ENCODE assay signal across 15 cellular contexts in the genomic region with DNA sequence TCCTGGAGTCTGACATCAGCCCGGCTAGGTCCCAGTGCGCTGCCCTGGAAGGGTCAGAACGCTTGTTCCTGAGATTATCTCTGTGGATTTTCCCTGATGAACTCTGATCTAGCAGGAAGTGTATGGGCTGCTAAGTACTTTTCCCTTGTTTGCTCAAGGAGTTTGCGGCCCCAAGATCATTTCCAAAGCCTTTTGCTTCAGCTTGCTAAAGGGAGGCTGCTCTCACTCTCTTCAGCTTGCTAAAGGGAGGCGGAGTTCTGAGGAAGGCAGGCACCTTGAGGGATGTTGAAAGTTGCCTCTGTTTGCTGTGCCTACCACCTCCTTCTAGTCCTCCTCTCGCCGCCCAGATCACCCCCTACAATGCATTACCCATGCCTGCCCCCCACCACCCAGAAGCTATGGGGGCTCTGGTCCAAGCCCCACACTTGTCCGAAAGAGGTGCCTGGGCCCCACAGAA. TPM values are rescaled to one million over a fixed set of nuclear protein-coding genes. Genes with fewer than 3 reads are reported as not detected.
"Had no signal": no experiment of that assay in that cellular context is flagged by ENCODE, and none has a peak within 500 bp of the region (broad histone marks: within the 10 kb centered on the region; RNA-seq: fewer than 3 reads in every experiment).

No MANE protein-coding gene starts in this region.

RNA-seq across cellular contexts. Expression of gene NPY4R2, which starts 18.3 kb away (rescaled TPM):
- total RNA-seq: breast epithelium; cardiac septum; dermis blood vessel endothelial cell; esophagus mucosa; fibroblast of lung; foreskin keratinocyte; heart left ventricle; left ventricle myocardium inferior; mononuclear cell; naive thymus-derived CD4-positive, alpha-beta T cell; osteoblast; psoas muscle; thyroid gland; uterus had no signal
- polyA plus RNA-seq: fibroblast of lung; foreskin keratinocyte; heart left ventricle; immature natural killer cell; naive thymus-derived CD4-positive, alpha-beta T cell; psoas muscle had no signal
